ENCODE assay signal across 8 cellular contexts in the genomic region with DNA sequence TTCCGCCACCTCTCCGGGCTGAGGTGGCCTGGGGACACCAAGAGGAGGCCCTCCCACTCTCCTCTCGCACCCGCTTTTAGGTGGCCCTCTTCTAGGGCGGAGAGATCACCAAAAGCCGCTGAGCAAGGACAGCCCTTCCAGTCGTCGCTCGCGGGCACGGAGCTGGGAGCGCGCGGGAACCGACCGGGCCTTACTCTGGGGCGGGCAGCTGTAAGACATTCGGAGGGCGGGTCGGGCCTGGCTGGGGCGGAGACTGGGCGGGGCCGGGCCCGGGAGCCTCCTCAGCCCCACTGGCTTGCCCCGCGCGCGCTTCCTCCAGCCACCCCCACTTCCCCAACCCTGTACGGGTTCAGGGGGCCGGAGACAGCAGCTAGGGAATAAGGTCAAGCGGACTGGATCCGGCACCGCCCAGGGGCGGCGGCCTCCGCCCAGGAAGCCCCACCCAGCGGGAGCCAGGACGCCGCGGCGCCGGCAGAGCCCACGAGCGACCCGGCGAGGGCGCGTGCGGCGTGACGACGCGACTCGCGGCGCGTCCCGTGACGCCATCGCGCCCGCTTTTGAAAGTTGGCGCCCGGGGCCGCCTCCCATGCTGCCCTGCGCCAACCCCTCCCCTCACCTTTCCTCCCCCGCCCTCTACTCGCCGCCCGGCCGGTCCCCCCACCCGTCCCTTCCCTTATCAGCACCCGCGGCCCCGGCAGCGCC. TPM values are rescaled to one million over a fixed set of nuclear protein-coding genes. Genes with fewer than 3 reads are reported as not detected.
A peak's percentile ranks its signal among the peaks of the same experiment; 100 is the strongest.
DNase-seq lines count a peak whose midpoint lies in the region; ATAC-seq and TF ChIP-seq lines count a peak whose summit lies in the region.

No MANE protein-coding gene starts in this region.

- peak overlapping the region; percentile 88 to 99 for H3K4me3 ChIP-seq in HCT116 (replicated peaks in 1 of 2; ENCODE audit: low read depth in 1 of 2, low read length in 2 of 2)
- H3K4me3 ChIP-seq in MM.1S (ENCODE audit: low read length): peak overlapping the region; percentile 72
- peak overlapping the region; percentile 99 for H3K4me3 ChIP-seq in SJCRH30
- peak overlapping the region; percentile 69 to 71 for H3K4me3 ChIP-seq in gastroesophageal sphincter

- peak overlapping the region; percentile 100 for H3K27ac ChIP-seq in HCT116 (ENCODE audit: low read depth, low read length)
- H3K27ac ChIP-seq in MM.1S (ENCODE audit: low read length): peak overlapping the region; percentile 75
- peak overlapping the region; percentile 47 for H3K27ac ChIP-seq in SJCRH30
- H3K27ac ChIP-seq in gastroesophageal sphincter: peak overlapping the region; percentile 95 to 99 (median 97)
- H3K27ac ChIP-seq in substantia nigra (ENCODE audit: low read depth, low read length, poor library complexity, severe bottlenecking): peak overlapping the region; percentile 88

- ATAC-seq in HCT116 (peak; percentile 86), gastroesophageal sphincter (peak; percentile 90)

- no CpG with 5 or more reads among the region's 76 CpGs for WGBS in gastroesophageal sphincter (ENCODE audit: low coverage in 1 of 2), 2 donors

- no peak overlapping the region for H2AFZ ChIP-seq in HCT116 (ENCODE audit: low read depth, low read length, poor library complexity, severe bottlenecking)
- H2AFZ ChIP-seq in MM.1S (ENCODE audit: low read length): peak overlapping the region; percentile 25

- H3K4me2 ChIP-seq in HCT116 (ENCODE audit: low read length) (peak overlapping the region; percentile 85), MM.1S (ENCODE audit: low read depth, low read length) (peak overlapping the region; percentile 73)

- TF ChIP-seq CTCF in HCT116 (IDR thresholded peaks at IDR 0.05 in 2 of 3, conservative IDR thresholded peaks at IDR 0.05 in 1 of 3; ENCODE audit: borderline replicate concordance in 1 of 3, insufficient read depth in 1 of 3, low read depth in 2 of 3, low read length in 2 of 3): no peak
- no peak for TF ChIP-seq CTCF in MM.1S (IDR thresholded peaks at IDR 0.05; ENCODE audit: low read length)
- no peak for TF ChIP-seq CTCF in gastroesophageal sphincter (IDR thresholded peaks at IDR 0.05)

- H4K20me1 ChIP-seq in HCT116 (ENCODE audit: insufficient read depth): no peaks in the 10 kb centered on the region
- H4K20me1 ChIP-seq in MM.1S (ENCODE audit: insufficient read depth, low read length): no peaks in the 10 kb centered on the region

- TF ChIP-seq RAD21 in HCT116 (IDR thresholded peaks at IDR 0.05; ENCODE audit: low read depth): no peak

- H3K79me2 ChIP-seq in HCT116 (ENCODE audit: insufficient read depth, low read length) (peaks cover 41% of the 10 kb centered on the region), MM.1S (ENCODE audit: low read length) (peaks cover 85% of the 10 kb centered on the region)

- peak overlapping the region; percentile 76 for H3K9ac ChIP-seq in HCT116 (ENCODE audit: low read length)
- H3K9ac ChIP-seq in MM.1S (ENCODE audit: low read length): peak overlapping the region; percentile 69

- RAD21 ChIA-PET in HCT116 (lab: Charles Lee; ENCODE audit: low non-redundant PET in 1 of 2, low total read pairs in 2 of 2, uncharacterized antibody in 2 of 2, unreplicated experiment in 2 of 2): interaction anchor here (0.7 to 1.6 kb wide), 4 partner anchors 15 to 82 kb away, joined by 3 to 4 read pairs (median 4); no protein-coding TSS in a partner anchor

- POLR2A ChIA-PET in HCT116 (lab: Charles Lee): interaction anchor here (0.6 to 1.9 kb wide), 5 partner anchors 15 to 1028 kb away, joined by 3 to 5 read pairs (median 4); a partner anchor contains a TSS

- CTCF ChIA-PET in HCT116 (lab: Charles Lee): interaction anchor here (0.7 to 3.2 kb wide), 9 partner anchors 11 to 114 kb away, joined by 3 to 29 read pairs (median 3); no protein-coding TSS in a partner anchor

- peaks cover 44% of the 10 kb centered on the region for H3F3A ChIP-seq in MM.1S (ENCODE audit: insufficient read depth, low read length)

- no peaks in the 10 kb centered on the region for H3K27me3 ChIP-seq in HCT116 (ENCODE audit: insufficient read depth, low read length)
- H3K27me3 ChIP-seq in MM.1S (replicated peaks; ENCODE audit: insufficient read depth, low read length): no peaks in the 10 kb centered on the region
- no peaks in the 10 kb centered on the region for H3K27me3 ChIP-seq in SJCRH30
- H3K27me3 ChIP-seq in gastroesophageal sphincter: no peaks in the 10 kb centered on the region

- TF ChIP-seq POLR2A in HCT116 (IDR thresholded peaks at IDR 0.05; ENCODE audit: borderline replicate concordance, extremely low read depth, insufficient read depth, insufficient read length) (peak; percentile 22), gastroesophageal sphincter (IDR thresholded peaks at IDR 0.05) (peak; percentile 15 to 54)

- DNase-seq in GM03348 (ENCODE audit: low spot score) (peak; percentile 99), HCT116 (ENCODE audit: low read depth, low spot score) (peak; percentile 92), MM.1S (peak; percentile 98), SJCRH30 (peak; percentile 94 to 96), non-pigmented ciliary epithelial cell (ENCODE audit: low read depth) (peak; percentile 75), substantia nigra (lab: John Stamatoyannopoulos, UW) (peak; percentile 81 to 98 (median 95))
- peak; percentile 96 for DNase-seq in activated naive CD4-positive, alpha-beta T cell treated with Interleukin-2 at 50 U/mL for 16 hours

- H3K9me3 ChIP-seq in HCT116 (ENCODE audit: control insufficient read depth in 1 of 2, insufficient read depth in 1 of 2, low read depth in 1 of 2, low read length in 2 of 2) (no peaks in the 10 kb centered on the region), MM.1S (replicated peaks; ENCODE audit: insufficient read depth, low read length) (no peaks in the 10 kb centered on the region), SJCRH30 (replicated peaks) (no peaks in the 10 kb centered on the region), gastroesophageal sphincter (no peaks in the 10 kb centered on the region)

- intact Hi-C loops in HCT116 (cut with micrococcal nuclease): loop anchor here (1.0 kb wide), 2 partner anchors 41 to 104 kb away; a partner anchor contains a TSS

- BruUV-seq in HCT116 (replicated peaks; lab: Mats Ljungman, UMichigan): no TSS peak

- H3K9me2 ChIP-seq in HCT116 (ENCODE audit: insufficient read depth) (no peaks in the 10 kb centered on the region), MM.1S (replicated peaks; ENCODE audit: insufficient read depth, low read length) (no peaks in the 10 kb centered on the region)

- H3K4me1 ChIP-seq in HCT116 (ENCODE audit: control insufficient read depth in 1 of 2, insufficient read depth in 2 of 2, low read length in 2 of 2) (peaks cover 18 to 26% of the 10 kb centered on the region in 2 experiments), MM.1S (ENCODE audit: low read length) (peaks cover 21% of the 10 kb centered on the region), SJCRH30 (no peaks in the 10 kb centered on the region), gastroesophageal sphincter (peaks cover 0 to 37% (median 18%) of the 10 kb centered on the region in 3 donors)

- TF ChIP-seq EP300 in gastroesophageal sphincter (IDR thresholded peaks at IDR 0.05): no peak

- H3K36me3 ChIP-seq in HCT116 (ENCODE audit: control insufficient read depth in 1 of 2, insufficient read depth in 2 of 2, low read length in 2 of 2) (no peaks in the 10 kb centered on the region), MM.1S (replicated peaks; ENCODE audit: insufficient read depth, low read length) (peaks cover 3% of the 10 kb centered on the region; the same call in 1 of the 2 replicates), SJCRH30 (no peaks in the 10 kb centered on the region), gastroesophageal sphincter (no peaks in the 10 kb centered on the region)

TF ChIP-seq in HCT116, 20 proteins besides CTCF, POLR2A, EP300 and RAD21 (continues in another document):
- TF ChIP-seq CEBPB (IDR thresholded peaks at IDR 0.05; ENCODE audit: low read depth) (no peak), CBX3 (IDR thresholded peaks at IDR 0.05; ENCODE audit: low read depth) (0 out of 2 replicates have a peak, but pooled peaks have one; percentile 15), EZH2 (IDR thresholded peaks at IDR 0.05) (no peak), ZNF274 (IDR thresholded peaks at IDR 0.05; ENCODE audit: low read depth, low read length) (no peak), SIN3A (IDR thresholded peaks at IDR 0.05; ENCODE audit: low read depth) (peak; percentile 54), FOSL1 (IDR thresholded peaks at IDR 0.05; ENCODE audit: low read depth) (no peak), YY1 (IDR thresholded peaks at IDR 0.05; ENCODE audit: extremely low read depth, insufficient replicate concordance, low read depth, low read length) (no peak), JUND (IDR thresholded peaks at IDR 0.05) (no peak)
- TF ChIP-seq, protein P1, sequence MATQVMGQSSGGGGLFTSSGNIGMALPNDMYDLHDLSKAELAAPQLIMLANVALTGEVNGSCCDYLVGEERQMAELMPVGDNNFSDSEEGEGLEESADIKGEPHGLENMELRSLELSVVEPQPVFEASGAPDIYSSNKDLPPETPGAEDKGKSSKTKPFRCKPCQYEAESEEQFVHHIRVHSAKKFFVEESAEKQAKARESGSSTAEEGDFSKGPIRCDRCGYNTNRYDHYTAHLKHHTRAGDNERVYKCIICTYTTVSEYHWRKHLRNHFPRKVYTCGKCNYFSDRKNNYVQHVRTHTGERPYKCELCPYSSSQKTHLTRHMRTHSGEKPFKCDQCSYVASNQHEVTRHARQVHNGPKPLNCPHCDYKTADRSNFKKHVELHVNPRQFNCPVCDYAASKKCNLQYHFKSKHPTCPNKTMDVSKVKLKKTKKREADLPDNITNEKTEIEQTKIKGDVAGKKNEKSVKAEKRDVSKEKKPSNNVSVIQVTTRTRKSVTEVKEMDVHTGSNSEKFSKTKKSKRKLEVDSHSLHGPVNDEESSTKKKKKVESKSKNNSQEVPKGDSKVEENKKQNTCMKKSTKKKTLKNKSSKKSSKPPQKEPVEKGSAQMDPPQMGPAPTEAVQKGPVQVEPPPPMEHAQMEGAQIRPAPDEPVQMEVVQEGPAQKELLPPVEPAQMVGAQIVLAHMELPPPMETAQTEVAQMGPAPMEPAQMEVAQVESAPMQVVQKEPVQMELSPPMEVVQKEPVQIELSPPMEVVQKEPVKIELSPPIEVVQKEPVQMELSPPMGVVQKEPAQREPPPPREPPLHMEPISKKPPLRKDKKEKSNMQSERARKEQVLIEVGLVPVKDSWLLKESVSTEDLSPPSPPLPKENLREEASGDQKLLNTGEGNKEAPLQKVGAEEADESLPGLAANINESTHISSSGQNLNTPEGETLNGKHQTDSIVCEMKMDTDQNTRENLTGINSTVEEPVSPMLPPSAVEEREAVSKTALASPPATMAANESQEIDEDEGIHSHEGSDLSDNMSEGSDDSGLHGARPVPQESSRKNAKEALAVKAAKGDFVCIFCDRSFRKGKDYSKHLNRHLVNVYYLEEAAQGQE (IDR thresholded peaks at IDR 0.05; ENCODE audit: low read depth): no peak

RNA-seq across cellular contexts. Expression of a gene that starts 0.4 kb away (rescaled TPM):
- total RNA-seq in HCT116 (2021; ENCODE audit: unreplicated experiment) (48.3 TPM), gastroesophageal sphincter (10 to 100 TPM; 26.4 to 44.8 (median 41.4) TPM)
- polyA plus RNA-seq in HCT116 (2012): 27.6 and 31.8 TPM in 2 replicates
- total RNA-seq in SJCRH30 (2014; rRNA removed; shearing (Covaris generic)): 53.9 and 58.7 TPM in 2 replicates

RNA-seq across cellular contexts. Expression of a gene that starts 33.3 kb away (rescaled TPM):
- total RNA-seq in HCT116 (2021; ENCODE audit: unreplicated experiment) (60.0 TPM), gastroesophageal sphincter (100 to 1,000 TPM in 1 of 4 donors, 10 to 100 TPM in 3; 43.3 to 112 (median 64.9) TPM)
- 34.2 and 34.4 TPM in 2 replicates for polyA plus RNA-seq in HCT116 (2012)
- 10.8 and 13.5 TPM in 2 replicates for total RNA-seq in SJCRH30 (2014; rRNA removed; shearing (Covaris generic))

Comparison
In these comparisons a context has a peak if more than half of its experiments do, and no peak if none do; other contexts are left out.
1. Peak in every context shown above with its lines: DNase-seq, ATAC-seq, H3K4me3 ChIP-seq and H3K27ac ChIP-seq.
2. H3K27ac ChIP-seq: peak in every context shown above with its lines; median percentile 100 in HCT116; 97 in gastroesophageal sphincter; 88 in substantia nigra; 75 in MM.1S; 47 in SJCRH30.